ENCODE assay signal across 1 cellular context in genomic region chr6:21749754-21750153, GRCh38.
TF ChIP-seq lines count a peak whose summit lies in the region.

No MANE protein-coding gene starts in this region.

TF ChIP-seq in HEK293, 187 proteins besides CTCF, POLR2A, EP300 and RAD21 (continued from another document and continues in another):
- TF ChIP-seq KLF10 (tag by site-specific recombination; IDR thresholded peaks at IDR 0.05) (peak; percentile 45; the same call in 1 of the 2 replicates), SETDB1 (IDR thresholded peaks at IDR 0.05; ENCODE audit: insufficient read length, low read length) (no peak), ZBTB1 (tag by site-specific recombination; IDR thresholded peaks at IDR 0.05) (no peak), ZBTB8A (tag by site-specific recombination; IDR thresholded peaks at IDR 0.05) (peak; percentile 64), GLIS2 (tag by site-specific recombination; IDR thresholded peaks at IDR 0.05) (no peak), ZNF704 (tag by site-specific recombination; IDR thresholded peaks at IDR 0.05) (no peak), ZNF404 (tag by site-specific recombination; IDR thresholded peaks at IDR 0.05) (no peak), ZNF366 (tag by site-specific recombination; conservative IDR thresholded peaks at IDR 0.05) (peak; percentile 81), HOXA7 (CRISPR knock-in tag; IDR thresholded peaks at IDR 0.05; ENCODE audit: borderline replicate concordance) (no peak), PATZ1 (tag by site-specific recombination; IDR thresholded peaks at IDR 0.05) (peak; percentile 81), REPIN1 (tag by site-specific recombination; IDR thresholded peaks at IDR 0.05; ENCODE audit: low read depth) (no peak), ZBTB7A (tag by site-specific recombination; IDR thresholded peaks at IDR 0.05; ENCODE audit: low read depth) (no peak), ZNF324 (tag by site-specific recombination; IDR thresholded peaks at IDR 0.05) (peak; percentile 47; the same call in 1 of the 2 replicates), ZNF266 (tag by site-specific recombination; IDR thresholded peaks at IDR 0.05; ENCODE audit: low read depth) (no peak), GLI2 (tag by site-specific recombination; IDR thresholded peaks at IDR 0.05; ENCODE audit: borderline replicate concordance, low read depth) (peak; percentile 90), ZNF692 (tag by site-specific recombination; IDR thresholded peaks at IDR 0.05) (peak; percentile 75), ZBTB26 (tag by site-specific recombination; optimal IDR thresholded peaks at IDR 0.05) (no peak), YY2 (tag by site-specific recombination; IDR thresholded peaks at IDR 0.05) (no peak), ATF2 (tag by site-specific recombination; IDR thresholded peaks at IDR 0.05; ENCODE audit: low read depth) (no peak), ZNF529 (tag by site-specific recombination; IDR thresholded peaks at IDR 0.05; ENCODE audit: insufficient replicate concordance) (no peak), ZNF843 (tag by site-specific recombination; IDR thresholded peaks at IDR 0.05) (peak; percentile 98), ZNF510 (tag by site-specific recombination; IDR thresholded peaks at IDR 0.05; ENCODE audit: insufficient replicate concordance) (no peak), ZNF114 (tag by site-specific recombination; IDR thresholded peaks at IDR 0.05) (no peak), PRDM10 (tag by site-specific recombination; IDR thresholded peaks at IDR 0.05) (0 out of 2 replicates have a peak, but pooled peaks have one; percentile 34), ZNF274 (IDR thresholded peaks at IDR 0.05; ENCODE audit: low read length) (no peak), ZNF274 (tag by site-specific recombination; IDR thresholded peaks at IDR 0.05; ENCODE audit: borderline replicate concordance) (no peak), ZNF26 (tag by site-specific recombination; IDR thresholded peaks at IDR 0.05) (no peak), ZNF398 (tag by site-specific recombination; IDR thresholded peaks at IDR 0.05) (no peak), ZNF302 (tag by site-specific recombination; IDR thresholded peaks at IDR 0.05; ENCODE audit: low read depth) (no peak), ZNF518A (tag by site-specific recombination; conservative IDR thresholded peaks at IDR 0.05; ENCODE audit: low read depth) (no peak), ZNF292 (tag by site-specific recombination; IDR thresholded peaks at IDR 0.05; ENCODE audit: borderline replicate concordance, low read depth) (no peak), ZNF664 (tag by site-specific recombination; IDR thresholded peaks at IDR 0.05) (peak; percentile 36; the same call in 1 of the 2 replicates), ZNF174 (tag by site-specific recombination; IDR thresholded peaks at IDR 0.05) (no peak), MEIS1 (CRISPR knock-in tag; IDR thresholded peaks at IDR 0.05; ENCODE audit: borderline replicate concordance) (no peak), ZEB2 (tag by site-specific recombination; IDR thresholded peaks at IDR 0.05) (peak; percentile 78), ZXDB (tag by site-specific recombination; IDR thresholded peaks at IDR 0.05) (peak; percentile 91), ZNF394 (tag by site-specific recombination; IDR thresholded peaks at IDR 0.05; ENCODE audit: borderline replicate concordance) (peak; percentile 31; the same call in 1 of the 2 replicates), ZNF658 (tag by site-specific recombination; IDR thresholded peaks at IDR 0.05) (no peak), ZNF776 (tag by site-specific recombination; IDR thresholded peaks at IDR 0.05; ENCODE audit: borderline replicate concordance) (no peak), MZF1 (tag by site-specific recombination; IDR thresholded peaks at IDR 0.05; ENCODE audit: borderline replicate concordance) (peak; percentile 25; the same call in 1 of the 2 replicates), ZBTB21 (tag by site-specific recombination; IDR thresholded peaks at IDR 0.05) (0 out of 2 replicates have a peak, but pooled peaks have one; percentile 26)
